In the genomic region with DNA sequence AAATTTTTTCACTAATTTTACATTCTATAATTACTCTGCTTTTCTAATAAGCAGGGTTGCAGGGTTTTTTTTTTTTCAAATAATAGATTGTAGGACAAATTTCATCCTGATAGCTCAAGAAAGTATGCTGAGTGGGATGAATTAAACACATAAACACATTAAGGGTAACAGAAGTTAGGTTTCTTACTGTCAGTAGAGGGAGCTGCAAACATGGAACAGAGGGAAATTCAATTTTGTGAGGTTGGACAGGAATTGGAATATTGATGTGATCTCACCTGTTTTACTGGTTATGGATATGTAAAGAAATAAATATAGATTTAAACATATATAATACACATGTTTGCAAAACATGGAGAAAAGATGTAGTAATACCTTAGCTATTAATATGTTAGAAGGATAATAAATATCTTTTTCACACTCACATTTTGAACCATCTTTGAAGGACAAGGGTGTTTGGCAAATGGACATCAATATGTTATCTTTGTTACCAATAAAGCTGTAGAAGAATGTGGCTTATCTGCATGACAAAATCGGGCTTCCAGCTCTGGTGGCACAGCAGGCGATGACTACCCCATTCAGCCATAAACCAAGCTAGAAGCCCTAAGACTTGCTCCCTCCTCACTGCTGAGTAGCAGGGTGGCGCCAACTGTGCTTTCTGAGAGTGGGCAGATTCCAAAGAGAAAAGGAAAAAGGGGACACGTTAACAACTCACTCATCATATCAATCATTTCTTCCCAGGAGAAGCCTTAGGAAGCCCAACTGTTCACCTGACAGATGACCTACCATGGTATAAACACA, we compare ENCODE assay signal across 1 cellular context.
TF ChIP-seq lines count a peak whose summit lies in the region.

No MANE protein-coding gene starts in this region.

TF ChIP-seq in H1, 55 proteins besides CTCF, POLR2A, EP300 and RAD21:
- no peak for TF ChIP-seq CBX5 (IDR thresholded peaks at IDR 0.05; ENCODE audit: low read depth, low read length)
- TF ChIP-seq EZH2 (IDR thresholded peaks at IDR 0.05; ENCODE audit: low read depth, low read length, severe bottlenecking) = no peak
- no peak for TF ChIP-seq ASH2L (IDR thresholded peaks at IDR 0.05; ENCODE audit: low read length)
